Comparison of ENCODE assay signal across 21 cellular contexts in the genomic region with DNA sequence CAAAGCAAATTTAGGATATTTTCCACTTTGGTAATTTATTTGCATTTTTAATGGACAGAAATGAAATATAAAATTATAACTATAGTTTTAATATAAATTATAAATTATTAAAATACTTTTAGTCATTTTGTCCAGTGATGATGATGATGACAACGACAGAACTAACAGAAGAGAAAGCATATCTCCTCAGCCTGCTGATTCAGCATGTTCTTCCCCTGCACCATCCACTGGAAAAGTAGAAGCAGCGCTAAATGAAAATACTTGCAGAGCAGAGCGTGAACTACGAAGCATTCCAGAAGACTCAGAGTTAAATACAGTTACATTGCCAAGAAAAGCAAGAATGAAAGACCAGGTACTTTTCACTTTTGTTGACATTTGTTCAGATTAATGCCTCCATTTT.
"Had no signal": no experiment of that assay in that cellular context is flagged by ENCODE, and none has a peak within 500 bp of the region (broad histone marks: within the 10 kb centered on the region; RNA-seq: fewer than 3 reads in every experiment).

No MANE protein-coding gene starts in this region.

- ATAC-seq: left cardiac atrium; left lung; naive thymus-derived CD4-positive, alpha-beta T cell; psoas muscle; right cardiac atrium; stimulated activated memory B cell treated with anti-CD40 and anti-IgM and Interleukin-4, amounts not matched to agents 10 μg/mL and 1 μg/mL and 100 μg/mL, for 72 hours; stimulated activated naive CD8-positive, alpha-beta T cell treated with anti-CD3 and anti-CD28 coated beads, Interleukin-15, Interleukin-2, amounts not matched to agents 100 U/mL and 50 U/mL, for 24 hours had no signal

- H3K27me3 ChIP-seq: left lung, ovary, spleen, testis, tibial artery had no signal

- H3K27ac ChIP-seq: left lung, ovary, psoas muscle, skin epidermis, spleen, testis, tibial artery had no signal

- H3K4me3 ChIP-seq: left lung, ovary, psoas muscle, skin epidermis, spleen, testis, tibial artery had no signal

- H3K9me3 Mint-ChIP-seq: naive thymus-derived CD4-positive, alpha-beta T cell; stimulated activated memory B cell treated with anti-CD40 and anti-IgM and Interleukin-4, amounts not matched to agents 10 μg/mL and 1 μg/mL and 100 μg/mL, for 72 hours; type B pancreatic cell had no signal

- H3K4me1 ChIP-seq: left lung, psoas muscle, spleen, testis, tibial artery had no signal

- H3K4me1 Mint-ChIP-seq: stimulated activated memory B cell treated with anti-CD40 and anti-IgM and Interleukin-4, amounts not matched to agents 10 μg/mL and 1 μg/mL and 100 μg/mL, for 72 hours had no signal

- DNase-seq: cortex of kidney; left cardiac atrium; left lung; mesenchymal stem cell; midbrain; naive thymus-derived CD4-positive, alpha-beta T cell; occipital lobe; ovary; posterior cingulate gyrus; psoas muscle; right cardiac atrium; spleen; stimulated activated CD4-positive, alpha-beta T cell treated with anti-CD3 and anti-CD28 coated beads, Interleukin-4, amount 100 ng/mL, for 4 hours; stimulated activated naive CD8-positive, alpha-beta T cell treated with anti-CD3 and anti-CD28 coated beads, Interleukin-15, Interleukin-2, amounts not matched to agents 100 U/mL and 50 U/mL, for 24 hours; substantia nigra; testis; tibial artery had no signal

- H3K4me3 Mint-ChIP-seq: naive thymus-derived CD4-positive, alpha-beta T cell; stimulated activated memory B cell treated with anti-CD40 and anti-IgM and Interleukin-4, amounts not matched to agents 10 μg/mL and 1 μg/mL and 100 μg/mL, for 72 hours; type B pancreatic cell had no signal

- H3K27ac Mint-ChIP-seq: stimulated activated memory B cell treated with anti-CD40 and anti-IgM and Interleukin-4, amounts not matched to agents 10 μg/mL and 1 μg/mL and 100 μg/mL, for 72 hours; type B pancreatic cell had no signal

- H3K36me3 ChIP-seq: ovary had no signal

- H3K9me3 ChIP-seq: left lung, ovary, psoas muscle, spleen, testis, tibial artery had no signal

- FAIRE-seq: urothelium cell line had no signal

- H3K27me3 Mint-ChIP-seq: naive thymus-derived CD4-positive, alpha-beta T cell; stimulated activated memory B cell treated with anti-CD40 and anti-IgM and Interleukin-4, amounts not matched to agents 10 μg/mL and 1 μg/mL and 100 μg/mL, for 72 hours; type B pancreatic cell had no signal
